In the genomic region with DNA sequence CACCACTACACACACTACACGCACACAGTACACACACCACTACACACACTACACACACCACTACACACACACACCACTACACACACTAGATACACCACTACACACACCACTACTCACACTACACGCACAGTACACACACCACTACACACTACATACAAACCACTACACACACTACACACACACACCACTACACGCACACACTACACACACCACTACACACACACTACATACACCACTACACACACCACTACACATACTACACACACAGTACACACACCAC, we compare ENCODE assay signal across 5 cellular contexts. TPM values are rescaled to one million over a fixed set of nuclear protein-coding genes. Genes with fewer than 3 reads are reported as not detected.
DNase-seq lines count a peak whose midpoint lies in the region; ATAC-seq, FAIRE-seq and TF ChIP-seq lines count a peak whose summit lies in the region.
"Not testable (repeated sequence)": the region's sequence is repeated elsewhere in the genome, so short reads cannot be mapped to it uniquely, and the experiment has no call there.

No MANE protein-coding gene starts in this region.

- intact Hi-C loops in endothelial cell of umbilical vein (cut with micrococcal nuclease): not testable (repeated sequence)
- intact Hi-C loops in HepG2 (cut with micrococcal nuclease; ENCODE audit: unreplicated experiment): loop anchor here (2.0 kb wide), 2 partner anchors 63 to 259 kb away; no protein-coding TSS in a partner anchor

- not testable (repeated sequence) for H3K27me3 ChIP-seq in endothelial cell of umbilical vein (ENCODE audit: control insufficient read depth in 2 of 2, insufficient read depth in 2 of 2, low read length in 2 of 2); HepG2 (ENCODE audit: control insufficient read depth in 1 of 2, insufficient read depth in 2 of 2, low read length in 2 of 2); neuronal stem cell (ENCODE audit: control insufficient read depth in 3 of 3, insufficient read depth in 3 of 3, low read depth in 1 of 3, low read length in 3 of 3)

- H3K4me3 ChIP-seq in HEK293 (ENCODE audit: low read depth, low read length); endothelial cell of umbilical vein (replicated peaks in 1 of 3; ENCODE audit: insufficient read depth in 1 of 3, low read depth in 1 of 3, low read length in 3 of 3); HepG2 (replicated peaks in 1 of 3; ENCODE audit: insufficient read depth in 1 of 3, low read depth in 2 of 3, low read length in 3 of 3): not testable (repeated sequence)
- H3K4me3 ChIP-seq in neuronal stem cell (ENCODE audit: low read length in 2 of 2): peak overlapping the region in 1 of 2 donors; percentile 76

- not testable (repeated sequence) for TF ChIP-seq RAD21 in HepG2 (CRISPR knock-in tag; IDR thresholded peaks at IDR 0.05)

- H2BK120ac ChIP-seq in neuronal stem cell (ENCODE audit: low read depth, low read length): not testable (repeated sequence)

- not testable (repeated sequence) for H3K27ac ChIP-seq in HEK293 (ENCODE audit: extremely low read depth, low read depth, low read length); endothelial cell of umbilical vein (ENCODE audit: insufficient read depth, low read depth, low read length); HepG2 (ENCODE audit: extremely low read length, insufficient read depth, low read length); neuronal stem cell (replicated peaks; ENCODE audit: low read length)

- H4K8ac ChIP-seq in neuronal stem cell (ENCODE audit: low read depth, low read length): not testable (repeated sequence)

- CTCF ChIA-PET in HEK293 (lab: Yijun Ruan, JAX): interaction anchor here (1.3 kb wide), 2 partner anchors 10 to 258 kb away, joined by 4 to 9 read pairs; no protein-coding TSS in a partner anchor
- CTCF ChIA-PET in endothelial cell of umbilical vein (lab: Charles Lee): interaction anchor here (1.5 kb wide), 1 partner anchor 258 kb away, joined by 9 read pairs; no protein-coding TSS in a partner anchor
- CTCF ChIA-PET in HepG2 (lab: Yijun Ruan, JAX; ENCODE audit: low intra/inter-chr PET ratio, low total read pairs): interaction anchor here (3.3 kb wide), 1 partner anchor 63 kb away, joined by 31 read pairs; no protein-coding TSS in a partner anchor

- 90% methylated on average over 3 of the region's 3 CpGs for WGBS in HepG2 (ENCODE audit: low lambda C conversion rate)
- 100% methylated on average over 1 to 3 of the region's 3 CpGs for WGBS in neuronal stem cell (ENCODE audit: extremely low coverage in 2 of 2, insufficient read length in 2 of 2, insufficient replicate concordance in 1 of 2), 2 donors

- not testable (repeated sequence) for H3K4ac ChIP-seq in neuronal stem cell (ENCODE audit: low read length)

- FAIRE-seq in endothelial cell of umbilical vein (lab: Jason Lieb, UNC): peak; percentile 84
- not testable (repeated sequence) for FAIRE-seq in HepG2 (lab: Jason Lieb, UNC)

- DNase-seq in effector CD4-positive, alpha-beta T cell: peak; percentile 0
- DNase-seq in endothelial cell of umbilical vein (ENCODE audit: low read depth, low spot score); HepG2 (ENCODE audit: low spot score); neuronal stem cell (ENCODE audit: low spot score): not testable (repeated sequence)

- H2AFZ ChIP-seq in endothelial cell of umbilical vein (ENCODE audit: low read depth, low read length); HepG2 (ENCODE audit: low read length); neuronal stem cell (ENCODE audit: low read length): not testable (repeated sequence)

- not testable (repeated sequence) for H3K9me1 ChIP-seq in endothelial cell of umbilical vein (replicated peaks; ENCODE audit: control insufficient read depth, extremely low read depth, insufficient read depth, low read length)

- not testable (repeated sequence) for H2BK12ac ChIP-seq in neuronal stem cell (ENCODE audit: low read length)

- not testable (repeated sequence) for H2AK5ac ChIP-seq in neuronal stem cell (ENCODE audit: low read depth, low read length)

- H3K23ac ChIP-seq in neuronal stem cell (ENCODE audit: low read depth, low read length, poor library complexity): not testable (repeated sequence)

- not testable (repeated sequence) for BruUV-seq in endothelial cell of umbilical vein (replicated peaks; lab: Mats Ljungman, UMichigan); HepG2 (replicated peaks; lab: Mats Ljungman, UMichigan)

- not testable (repeated sequence) for H2BK5ac ChIP-seq in neuronal stem cell (ENCODE audit: low read length)

- H3K4me2 ChIP-seq in endothelial cell of umbilical vein (ENCODE audit: insufficient read depth, low read length); HepG2 (ENCODE audit: low read depth, low read length); neuronal stem cell (ENCODE audit: insufficient read depth, low read length, poor library complexity, severe bottlenecking): not testable (repeated sequence)

- not testable (repeated sequence) for H4K20me1 ChIP-seq in endothelial cell of umbilical vein (replicated peaks; ENCODE audit: control insufficient read depth, extremely low read depth, insufficient read depth, low read length); HepG2 (ENCODE audit: insufficient read depth, low read length)

- TF ChIP-seq CTCF in HEK293 (tag by site-specific recombination; IDR thresholded peaks at IDR 0.05); endothelial cell of umbilical vein (IDR thresholded peaks at IDR 0.05; ENCODE audit: extremely low read depth in 1 of 2, insufficient read depth in 1 of 2, low read depth in 1 of 2, low read length in 2 of 2); HepG2 (CRISPR knock-in tag; IDR thresholded peaks at IDR 0.05): not testable (repeated sequence)

- H3K14ac ChIP-seq in neuronal stem cell (ENCODE audit: low read length): peak overlapping the region; percentile 71

- in situ Hi-C loops in HepG2 (cut with HindIII; ENCODE audit: extremely low pct_ligation_motif_present, low pct_unique_long_range_greater_than_20kb): not testable (repeated sequence)

- not testable (repeated sequence) for H3K9ac ChIP-seq in endothelial cell of umbilical vein (replicated peaks; ENCODE audit: extremely low read depth, insufficient read depth, low read length); HepG2 (ENCODE audit: insufficient read depth, low read depth, low read length); neuronal stem cell (ENCODE audit: low read depth, low read length, poor library complexity)

- not testable (repeated sequence) for H3K9me3 ChIP-seq in HEK293 (ENCODE audit: control insufficient read depth, insufficient read depth, low read depth, low read length); endothelial cell of umbilical vein (replicated peaks; ENCODE audit: control insufficient read depth, insufficient read depth, low read length); HepG2 (ENCODE audit: low read length)
- H3K9me3 ChIP-seq in neuronal stem cell (replicated peaks in 1 of 2; ENCODE audit: control insufficient read depth in 2 of 2, insufficient read depth in 1 of 2, low read depth in 1 of 2, low read length in 2 of 2): peaks cover 5 to 26% of the 10 kb centered on the region in 2 donors

- H3K79me2 ChIP-seq in endothelial cell of umbilical vein (ENCODE audit: control insufficient read depth, insufficient read depth, low read length); HepG2 (ENCODE audit: insufficient read depth, low read length): not testable (repeated sequence)

- not testable (repeated sequence) for TF ChIP-seq POLR2A in endothelial cell of umbilical vein (IDR thresholded peaks at IDR 0.05; ENCODE audit: low read depth, low read length); HepG2 (IDR thresholded peaks at IDR 0.05; ENCODE audit: insufficient read depth in 1 of 2, low read depth in 2 of 2, low read length in 2 of 2)

- H3K18ac ChIP-seq in neuronal stem cell (ENCODE audit: low read length): not testable (repeated sequence)

- not testable (repeated sequence) for TF ChIP-seq EP300 in HepG2 (IDR thresholded peaks at IDR 0.05; ENCODE audit: low read depth in 2 of 2, low read length in 2 of 2); HepG2 (CRISPR knock-in tag; IDR thresholded peaks at IDR 0.05; ENCODE audit: borderline replicate concordance)

- POLR2A ChIA-PET in HEK293 (lab: Yijun Ruan, JAX); endothelial cell of umbilical vein (lab: Charles Lee); HepG2 (lab: Yijun Ruan, JAX): not testable (repeated sequence)

- H3K36me3 ChIP-seq in HEK293 (ENCODE audit: control insufficient read depth in 2 of 2, insufficient read depth in 1 of 2, low read length in 2 of 2) (peaks cover 13 to 43% of the 10 kb centered on the region in 2 experiments; a peak in 2 of 3 replicates), neuronal stem cell (replicated peaks in 1 of 2; ENCODE audit: control insufficient read depth in 2 of 2, insufficient read depth in 2 of 2, low read length in 2 of 2) (peaks cover 16 to 38% of the 10 kb centered on the region in 2 donors)
- not testable (repeated sequence) for H3K36me3 ChIP-seq in endothelial cell of umbilical vein (ENCODE audit: control insufficient read depth in 2 of 2, extremely low read depth in 1 of 2, insufficient read depth in 2 of 2, low read length in 2 of 2); HepG2 (replicated peaks in 1 of 2; ENCODE audit: control insufficient read depth in 1 of 2, insufficient read depth in 2 of 2, low read length in 2 of 2)

- not testable (repeated sequence) for H2BK15ac ChIP-seq in neuronal stem cell (ENCODE audit: low read length)

- ATAC-seq in HepG2: not testable (repeated sequence)

- dilution Hi-C loops in endothelial cell of umbilical vein (cut with MboI; ENCODE audit: extremely low pct_ligation_motif_present, low sequenced_read_pairs): not testable (repeated sequence)

- not testable (repeated sequence) for H3K4me1 ChIP-seq in HEK293 (ENCODE audit: control insufficient read depth, insufficient read depth, low read length); endothelial cell of umbilical vein (ENCODE audit: control insufficient read depth, extremely low read depth, insufficient read depth, low read length)
- H3K4me1 ChIP-seq in HepG2 (ENCODE audit: insufficient read depth, low read length): peaks cover 14% of the 10 kb centered on the region
- H3K4me1 ChIP-seq in neuronal stem cell (ENCODE audit: control insufficient read depth in 2 of 2, insufficient read depth in 1 of 2, low read depth in 1 of 2, low read length in 2 of 2): peaks cover 6 to 14% of the 10 kb centered on the region in 2 donors

- H4K91ac ChIP-seq in neuronal stem cell (ENCODE audit: low read depth, low read length, poor library complexity): not testable (repeated sequence)

- not testable (repeated sequence) for H3K79me1 ChIP-seq in neuronal stem cell (ENCODE audit: low read depth, low read length)

RNA-seq across cellular contexts. Expression of a gene that starts 11.5 kb away (rescaled TPM):
- total RNA-seq in endothelial cell of umbilical vein (28.0 and 29.4 TPM in 2 replicates), HepG2 (2016; rRNA removed; fragmentation: Illumina TruSeq; extraction: Trizol) (12.1 and 14.6 TPM in 2 replicates)
- polyA plus RNA-seq in endothelial cell of umbilical vein (19.4 and 20.7 TPM in 2 replicates), HepG2 (2011; rRNA removed) (4.3 and 4.6 TPM in 2 replicates)
- polyA plus RNA-seq in endothelial cell of umbilical vein (2011; cell fraction: cytosol; rRNA removed): 11.6 and 11.8 TPM in 2 replicates
- 14.6 and 15.6 TPM in 2 replicates for polyA plus RNA-seq in endothelial cell of umbilical vein (2011; cell fraction: nucleus; rRNA removed)
- 18.8 and 21.7 TPM in 2 replicates for polyA plus RNA-seq in endothelial cell of umbilical vein (2012)
- 4.6 and 6.2 TPM in 2 replicates for polyA minus RNA-seq in endothelial cell of umbilical vein
- 14.8 TPM for polyA minus RNA-seq in endothelial cell of umbilical vein (2011; cell fraction: cytosol; rRNA and poly(A)+ RNA removed)
- polyA minus RNA-seq in endothelial cell of umbilical vein (2011; cell fraction: nucleus; rRNA and poly(A)+ RNA removed): 2.7 and 5.1 TPM in 2 replicates
- total RNA-seq in HepG2 (2016; cell fraction: cytosol; rRNA removed; fragmentation: Illumina TruSeq; extraction: Trizol; ENCODE audit: low read depth): 7.5 and 7.6 TPM in 2 replicates
- total RNA-seq in HepG2 (2016; cell fraction: insoluble cytoplasmic fraction; rRNA removed; fragmentation: Illumina TruSeq; extraction: Trizol): 9.2 and 14.5 TPM in 2 replicates
- total RNA-seq in HepG2 (2016; cell fraction: membrane; rRNA removed; fragmentation: Illumina TruSeq; extraction: Trizol): 8.8 and 9.0 TPM in 2 replicates
- total RNA-seq in HepG2 (2016; cell fraction: nucleus; rRNA removed; fragmentation: Illumina TruSeq; extraction: Trizol): 9.0 and 10.7 TPM in 2 replicates
- polyA plus RNA-seq in HepG2 (2011; cell fraction: cytosol; rRNA removed): 2.7 and 4.4 TPM in 2 replicates
- 14.6 and 21.3 TPM in 2 replicates for polyA plus RNA-seq in HepG2 (2011; cell fraction: nucleus; rRNA removed)
- polyA plus RNA-seq in HepG2 (2012): 7.9 and 11.5 TPM in 2 replicates
- polyA plus RNA-seq in HepG2 (2016; cell fraction: cytosol; fragmentation: Illumina TruSeq; extraction: Trizol; ENCODE audit: low read depth): 11.7 and 12.8 TPM in 2 replicates
- 14.6 and 19.7 TPM in 2 replicates for polyA plus RNA-seq in HepG2 (2016; cell fraction: insoluble cytoplasmic fraction; fragmentation: Illumina TruSeq; extraction: Trizol; ENCODE audit: low read depth)
- polyA plus RNA-seq in HepG2 (2016; cell fraction: membrane; fragmentation: Illumina TruSeq; extraction: Trizol; ENCODE audit: low read depth): 9.3 and 11.4 TPM in 2 replicates
- 25.5 and 25.9 TPM in 2 replicates for polyA plus RNA-seq in HepG2 (2016; cell fraction: nucleus; fragmentation: Illumina TruSeq; extraction: Trizol; ENCODE audit: insufficient read depth, low read depth)
- 5.3 and 10.2 TPM in 2 replicates for polyA minus RNA-seq in HepG2 (2011; rRNA and poly(A)+ RNA removed; ENCODE audit: low replicate concordance)
- polyA minus RNA-seq in HepG2 (2011; cell fraction: cytosol; rRNA and poly(A)+ RNA removed): 4.2 and 4.3 TPM in 2 replicates
- polyA minus RNA-seq in HepG2 (2011; cell fraction: nucleus; rRNA and poly(A)+ RNA removed): 2.7 and 3.7 TPM in 2 replicates
- 24.2 TPM for polyA plus RNA-seq in neuronal stem cell (2013, experiment 1 of 2)
- polyA plus RNA-seq in neuronal stem cell (2013, experiment 2 of 2): 24.1 TPM

RNA-seq across cellular contexts. Expression of a gene that starts 11.6 kb away (rescaled TPM):
- total RNA-seq in endothelial cell of umbilical vein (23.5 and 27.2 TPM in 2 replicates), HepG2 (2016; rRNA removed; fragmentation: Illumina TruSeq; extraction: Trizol) (3.5 and 10.1 TPM in 2 replicates)
- polyA plus RNA-seq in endothelial cell of umbilical vein (10.9 and 11.4 TPM in 2 replicates), HepG2 (2011; rRNA removed) (10.1 and 11.6 TPM in 2 replicates)
- polyA plus RNA-seq in endothelial cell of umbilical vein (2011; cell fraction: cytosol; rRNA removed): 10.2 and 13.6 TPM in 2 replicates
- 50.7 and 55.5 TPM in 2 replicates for polyA plus RNA-seq in endothelial cell of umbilical vein (2011; cell fraction: nucleus; rRNA removed)
- 16.9 and 19.1 TPM in 2 replicates for polyA plus RNA-seq in endothelial cell of umbilical vein (2012)
- polyA minus RNA-seq in endothelial cell of umbilical vein: 5.1 and 9.6 TPM in 2 replicates
- polyA minus RNA-seq in endothelial cell of umbilical vein (2011; cell fraction: cytosol; rRNA and poly(A)+ RNA removed): 14.8 TPM
- 9.8 and 19.6 TPM in 2 replicates for polyA minus RNA-seq in endothelial cell of umbilical vein (2011; cell fraction: nucleus; rRNA and poly(A)+ RNA removed)
- total RNA-seq in HepG2 (2016; cell fraction: cytosol; rRNA removed; fragmentation: Illumina TruSeq; extraction: Trizol; ENCODE audit: low read depth): 3.5 and 3.6 TPM in 2 replicates
- total RNA-seq in HepG2 (2016; cell fraction: insoluble cytoplasmic fraction; rRNA removed; fragmentation: Illumina TruSeq; extraction: Trizol): 2.7 and 9.3 TPM in 2 replicates
- 2.5 and 3.2 TPM in 2 replicates for total RNA-seq in HepG2 (2016; cell fraction: membrane; rRNA removed; fragmentation: Illumina TruSeq; extraction: Trizol)
- 9.6 and 14.3 TPM in 2 replicates for total RNA-seq in HepG2 (2016; cell fraction: nucleus; rRNA removed; fragmentation: Illumina TruSeq; extraction: Trizol)
- 3.4 and 4.5 TPM in 2 replicates for polyA plus RNA-seq in HepG2 (2011; cell fraction: cytosol; rRNA removed)
- polyA plus RNA-seq in HepG2 (2011; cell fraction: nucleus; rRNA removed): 66.0 and 70.7 TPM in 2 replicates
- polyA plus RNA-seq in HepG2 (2012): 9.1 and 11.4 TPM in 2 replicates
- 0.85 and 1.1 TPM in 2 replicates for polyA plus RNA-seq in HepG2 (2016; cell fraction: cytosol; fragmentation: Illumina TruSeq; extraction: Trizol; ENCODE audit: low read depth)
- polyA plus RNA-seq in HepG2 (2016; cell fraction: insoluble cytoplasmic fraction; fragmentation: Illumina TruSeq; extraction: Trizol; ENCODE audit: low read depth): 4.4 and 5.8 TPM in 2 replicates
- polyA plus RNA-seq in HepG2 (2016; cell fraction: membrane; fragmentation: Illumina TruSeq; extraction: Trizol; ENCODE audit: low read depth): 1.2 and 2.1 TPM in 2 replicates
- polyA plus RNA-seq in HepG2 (2016; cell fraction: nucleus; fragmentation: Illumina TruSeq; extraction: Trizol; ENCODE audit: insufficient read depth, low read depth): 41.8 and 50.5 TPM in 2 replicates
- polyA minus RNA-seq in HepG2 (2011; rRNA and poly(A)+ RNA removed; ENCODE audit: low replicate concordance): 10.7 and 19.6 TPM in 2 replicates
- 3.3 and 4.1 TPM in 2 replicates for polyA minus RNA-seq in HepG2 (2011; cell fraction: cytosol; rRNA and poly(A)+ RNA removed)
- polyA minus RNA-seq in HepG2 (2011; cell fraction: nucleus; rRNA and poly(A)+ RNA removed): 14.7 and 15.7 TPM in 2 replicates
- polyA plus RNA-seq in neuronal stem cell (2013, experiment 1 of 2): 8.5 TPM
- polyA plus RNA-seq in neuronal stem cell (2013, experiment 2 of 2): 8.6 TPM
